6 cellular contexts compared by ENCODE assay signal in the genomic region with DNA sequence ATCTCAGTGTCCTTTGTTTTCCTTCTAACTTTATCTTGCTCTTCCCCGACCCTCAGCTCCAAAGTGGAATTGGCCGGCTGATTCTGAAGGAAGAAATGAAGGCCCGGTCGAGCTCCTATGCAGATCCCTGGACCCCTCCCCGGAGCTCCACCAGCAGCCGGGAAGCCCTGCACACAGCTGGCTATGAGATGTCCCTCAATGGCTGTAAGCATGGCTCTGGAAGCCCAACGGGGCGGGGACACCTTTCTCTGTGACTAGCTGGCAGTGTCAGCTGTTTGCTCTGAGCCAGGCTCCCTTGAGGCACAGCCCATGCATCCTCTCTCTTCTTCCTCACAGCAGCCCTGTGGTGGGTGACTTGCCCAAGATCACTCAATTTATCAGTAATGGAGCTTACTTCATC. TPM values are rescaled to one million over a fixed set of nuclear protein-coding genes. Genes with fewer than 3 reads are reported as not detected.
"Had no signal": no experiment of that assay in that cellular context is flagged by ENCODE, and none has a peak within 500 bp of the region (broad histone marks: within the 10 kb centered on the region; RNA-seq: fewer than 3 reads in every experiment).

No MANE protein-coding gene starts in this region.

- H3K27ac ChIP-seq: HL-60 had no signal

- H3K4me3 ChIP-seq: K562 had no signal

- DNase-seq: IMR-90, KBM-7 had no signal

- H3K4me3 Mint-ChIP-seq: IgD-negative memory B cell had no signal

- ATAC-seq: HepG2, K562 had no signal

RNA-seq across cellular contexts. Expression of gene AFAP1L1, which starts 23.9 kb away (rescaled TPM):
- polyA plus RNA-seq: IgD-negative memory B cell had no signal
